In the genomic region with DNA sequence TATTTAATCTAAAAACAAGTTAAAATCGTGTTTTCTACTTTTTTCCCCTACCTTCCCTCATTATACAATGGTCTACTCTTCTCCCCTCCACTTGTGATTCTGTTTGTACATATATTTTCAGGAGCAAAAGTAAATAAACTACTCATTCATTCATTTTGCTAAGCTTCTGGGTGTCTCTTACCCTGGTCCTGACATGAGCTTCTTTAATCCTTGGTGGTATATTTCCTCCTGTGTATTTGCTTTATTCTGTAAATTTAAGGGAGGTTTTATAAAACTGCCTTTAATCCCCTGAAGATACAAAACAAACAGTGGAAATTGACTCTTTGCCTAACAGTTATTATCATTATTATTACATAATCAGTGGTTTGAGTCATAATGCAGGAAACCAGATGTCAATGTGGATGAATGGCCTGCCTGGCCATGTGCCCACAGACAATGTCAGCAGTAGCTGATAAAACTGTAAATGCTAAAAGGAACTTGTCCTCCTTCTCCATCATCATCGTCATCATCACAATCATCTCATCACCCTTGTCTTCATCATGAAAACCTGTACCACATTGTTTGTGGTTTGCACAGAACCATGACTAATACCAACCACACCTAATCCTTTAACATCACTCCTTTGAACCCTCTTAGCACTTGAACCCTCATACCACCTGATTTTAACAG, we compare ENCODE assay signal across 9 cellular contexts.
A peak's percentile ranks its signal among the peaks of the same experiment; 100 is the strongest.
DNase-seq lines count a peak whose midpoint lies in the region; ATAC-seq and TF ChIP-seq lines count a peak whose summit lies in the region.
"Had no signal": no experiment of that assay in that cellular context is flagged by ENCODE, and none has a peak within 500 bp of the region (broad histone marks: within the 10 kb centered on the region; RNA-seq: fewer than 3 reads in every experiment).

No MANE protein-coding gene starts in this region.

- intact Hi-C loops in sciatic nerve (cut with DNase I), result no loop called here
- intact Hi-C loops in activated T-helper 2 cell treated with anti-CD3 and anti-CD28 coated beads, Interferon-gamma antibody, Interleukin-2, Interleukin-4, amounts not matched to agents 10 μg/mL and 5 μg/mL and 100 μg/mL, durations not matched to agents 14 hours and 24 hours and 36 hours (cut with micrococcal nuclease), result no loop called here
- intact Hi-C loops in activated CD8-positive, alpha-beta T cell treated with anti-CD3 and anti-CD28 coated beads for 36 hours (cut with micrococcal nuclease), result no loop called here

- H3K27ac ChIP-seq in effector memory CD4-positive, alpha-beta T cell (ENCODE audit: insufficient read depth, low read length, poor library complexity, severe bottlenecking), result no peak overlapping the region

- H3K4me3 Mint-ChIP-seq in activated T-helper 2 cell treated with anti-CD3 and anti-CD28 coated beads, Interferon-gamma antibody, Interleukin-2, Interleukin-4, amounts not matched to agents 10 μg/mL and 5 μg/mL and 100 μg/mL, durations not matched to agents 14 hours and 24 hours and 36 hours (ENCODE audit: low read depth), result no peak overlapping the region
- H3K4me3 Mint-ChIP-seq in activated CD8-positive, alpha-beta T cell treated with anti-CD3 and anti-CD28 coated beads for 36 hours, result no peak overlapping the region

- no peak for TF ChIP-seq CTCF in epithelial cell of esophagus (IDR thresholded peaks at IDR 0.05; ENCODE audit: insufficient read depth, low read depth, low read length, missing control alignments)
- TF ChIP-seq CTCF in activated CD8-positive, alpha-beta T cell treated with anti-CD3 and anti-CD28 coated beads for 36 hours (IDR thresholded peaks at IDR 0.05), result no peak

- DNase-seq in HCEC 1CT (peak; percentile 66), NCI-H748 (lab: John Stamatoyannopoulos, UW; ENCODE audit: unreplicated experiment) (peak; percentile 85), epithelial cell of esophagus (ENCODE audit: low read depth) (peak; percentile 95), sciatic nerve (ENCODE audit: low spot score) (peak; percentile 79), GOT3 (lab: John Stamatoyannopoulos, UW) (no peak)
- no peak for DNase-seq in effector memory CD4-positive, alpha-beta T cell
- no peak for DNase-seq in activated T-helper 2 cell treated with anti-CD3 and anti-CD28 coated beads, Interferon-gamma antibody, Interleukin-2, Interleukin-4, amounts not matched to agents 10 μg/mL and 5 μg/mL and 100 μg/mL, durations not matched to agents 14 hours and 24 hours and 36 hours (ENCODE audit: low spot score)
- no peak for DNase-seq in activated CD8-positive, alpha-beta T cell treated with anti-CD3 and anti-CD28 coated beads for 36 hours
- DNase-seq: KG1 had no signal

- no peaks in the 10 kb centered on the region for H3K9me3 ChIP-seq in effector memory CD4-positive, alpha-beta T cell (ENCODE audit: control insufficient read depth, low read length)

- no peaks in the 10 kb centered on the region for H3K4me1 ChIP-seq in effector memory CD4-positive, alpha-beta T cell (ENCODE audit: control insufficient read depth, insufficient read depth, low read length, poor library complexity, severe bottlenecking)

- no peaks in the 10 kb centered on the region for H3K27me3 Mint-ChIP-seq in activated T-helper 2 cell treated with anti-CD3 and anti-CD28 coated beads, Interferon-gamma antibody, Interleukin-2, Interleukin-4, amounts not matched to agents 10 μg/mL and 5 μg/mL and 100 μg/mL, durations not matched to agents 14 hours and 24 hours and 36 hours (ENCODE audit: low read depth)
- H3K27me3 Mint-ChIP-seq in activated CD8-positive, alpha-beta T cell treated with anti-CD3 and anti-CD28 coated beads for 36 hours, result no peaks in the 10 kb centered on the region

- peak; percentile 84 for ATAC-seq in sciatic nerve
- no peak for ATAC-seq in activated CD8-positive, alpha-beta T cell treated with anti-CD3 and anti-CD28 coated beads for 36 hours

- POLR2A ChIA-PET in activated CD8-positive, alpha-beta T cell treated with anti-CD3 and anti-CD28 coated beads for 36 hours (lab: Charles Lee), result no interaction called here

- no peak overlapping the region for H3K4me3 ChIP-seq in epithelial cell of esophagus (ENCODE audit: low read length)
- H3K4me3 ChIP-seq in effector memory CD4-positive, alpha-beta T cell (ENCODE audit: insufficient read depth, low read depth, low read length, poor library complexity, severe bottlenecking), result no peak overlapping the region

- no peak overlapping the region for H3K27ac Mint-ChIP-seq in activated T-helper 2 cell treated with anti-CD3 and anti-CD28 coated beads, Interferon-gamma antibody, Interleukin-2, Interleukin-4, amounts not matched to agents 10 μg/mL and 5 μg/mL and 100 μg/mL, durations not matched to agents 14 hours and 24 hours and 36 hours
- H3K27ac Mint-ChIP-seq in activated CD8-positive, alpha-beta T cell treated with anti-CD3 and anti-CD28 coated beads for 36 hours, result no peak overlapping the region

- no peaks in the 10 kb centered on the region for H3K9me3 Mint-ChIP-seq in activated T-helper 2 cell treated with anti-CD3 and anti-CD28 coated beads, Interferon-gamma antibody, Interleukin-2, Interleukin-4, amounts not matched to agents 10 μg/mL and 5 μg/mL and 100 μg/mL, durations not matched to agents 14 hours and 24 hours and 36 hours
- H3K9me3 Mint-ChIP-seq in activated CD8-positive, alpha-beta T cell treated with anti-CD3 and anti-CD28 coated beads for 36 hours, result no peaks in the 10 kb centered on the region

- no peaks in the 10 kb centered on the region for H3K27me3 ChIP-seq in effector memory CD4-positive, alpha-beta T cell (replicated peaks; ENCODE audit: control insufficient read depth, insufficient read depth, low read length, poor library complexity, severe bottlenecking)

- H3K4me1 Mint-ChIP-seq in activated T-helper 2 cell treated with anti-CD3 and anti-CD28 coated beads, Interferon-gamma antibody, Interleukin-2, Interleukin-4, amounts not matched to agents 10 μg/mL and 5 μg/mL and 100 μg/mL, durations not matched to agents 14 hours and 24 hours and 36 hours (ENCODE audit: low read depth), result no peaks in the 10 kb centered on the region
- no peaks in the 10 kb centered on the region for H3K4me1 Mint-ChIP-seq in activated CD8-positive, alpha-beta T cell treated with anti-CD3 and anti-CD28 coated beads for 36 hours (ENCODE audit: low read depth)

- CTCF ChIA-PET in activated CD8-positive, alpha-beta T cell treated with anti-CD3 and anti-CD28 coated beads for 36 hours (lab: Charles Lee), result no interaction called here

- no peaks in the 10 kb centered on the region for H3K36me3 Mint-ChIP-seq in activated T-helper 2 cell treated with anti-CD3 and anti-CD28 coated beads, Interferon-gamma antibody, Interleukin-2, Interleukin-4, amounts not matched to agents 10 μg/mL and 5 μg/mL and 100 μg/mL, durations not matched to agents 14 hours and 24 hours and 36 hours (ENCODE audit: low read depth)
- H3K36me3 Mint-ChIP-seq in activated CD8-positive, alpha-beta T cell treated with anti-CD3 and anti-CD28 coated beads for 36 hours (ENCODE audit: low read depth), result no peaks in the 10 kb centered on the region

- no peaks in the 10 kb centered on the region for H3K36me3 ChIP-seq in effector memory CD4-positive, alpha-beta T cell (ENCODE audit: control insufficient read depth, insufficient read depth, low read length)

Comparison
In these comparisons a context has a peak if more than half of its experiments do, and no peak if none do; other contexts are left out.
1. DNase-seq: peak in HCEC 1CT (single experiment), NCI-H748 (single experiment), epithelial cell of esophagus (single experiment) and sciatic nerve (single experiment); none in effector memory CD4-positive, alpha-beta T cell (0 of 3), activated T-helper 2 cell treated with anti-CD3 and anti-CD28 coated beads, Interferon-gamma antibody, Interleukin-2, Interleukin-4, amounts not matched to agents 10 μg/mL and 5 μg/mL and 100 μg/mL, durations not matched to agents 14 hours and 24 hours and 36 hours (single experiment), GOT3 (single experiment) and activated CD8-positive, alpha-beta T cell treated with anti-CD3 and anti-CD28 coated beads for 36 hours (single experiment).